ENCODE assay signal across 25 cellular contexts in genomic region chr5:137148656-137149055, GRCh38.
A peak's percentile ranks its signal among the peaks of the same experiment; 100 is the strongest.
DNase-seq lines count a peak whose midpoint lies in the region; ATAC-seq, FAIRE-seq and TF ChIP-seq lines count a peak whose summit lies in the region.
"Had no signal": no experiment of that assay in that cellular context is flagged by ENCODE, and none has a peak within 500 bp of the region (broad histone marks: within the 10 kb centered on the region; RNA-seq: fewer than 3 reads in every experiment).

No MANE protein-coding gene starts in this region.

- H3K56ac ChIP-seq in mesendoderm (ENCODE audit: low read length), result no peak overlapping the region

- H2BK5ac ChIP-seq in mesendoderm (ENCODE audit: low read length), result no peak overlapping the region

- H3K9me3 ChIP-seq in Loucy (ENCODE audit: insufficient read depth, low read depth, low read length), result no peaks in the 10 kb centered on the region
- no peaks in the 10 kb centered on the region for H3K9me3 ChIP-seq in astrocyte (ENCODE audit: insufficient read depth, low read depth, low read length)
- no peaks in the 10 kb centered on the region for H3K9me3 ChIP-seq in skeletal muscle satellite cell (replicated peaks; ENCODE audit: low read length)
- H3K9me3 ChIP-seq: A549, Caco-2, HAP-1 had no signal

- TF ChIP-seq POLR2A in H54 (IDR thresholded peaks at IDR 0.05; ENCODE audit: low read depth, low read length), result no peak

- H3K23ac ChIP-seq in mesendoderm (ENCODE audit: low read length), result no peak overlapping the region

- H3K18ac ChIP-seq in mesendoderm (ENCODE audit: low read length), result no peak overlapping the region

- DNase-seq in astrocyte (ENCODE audit: low read depth), result no peak
- DNase-seq in mesendoderm, result peak; percentile 43
- no peak for DNase-seq in GOT3 (lab: John Stamatoyannopoulos, UW)
- no peak for DNase-seq in H54 (ENCODE audit: insufficient read length, low spot score)
- DNase-seq: C1 segment of cervical spinal cord; Caco-2; CD8-positive, alpha-beta T cell; GM23248; HFFc6; NCI-H1048; NCI-H1694 treated with DMSO at 0.1 percent for 48 hours; NCI-H2081 treated with DMSO at 0.1 percent for 48 hours; NCI-H2171; NCI-H226; NCI-H510A; SIG-M5; SW 1271 had no signal

- ATAC-seq in SK-N-SH treated with all-trans-retinoic acid at 6 μM for 48 hours, result no peak
- ATAC-seq: A549; CD8-positive, alpha-beta T cell had no signal

- H3K27ac ChIP-seq in astrocyte (ENCODE audit: low read depth, low read length) (peak overlapping the region; percentile 9), mesendoderm (ENCODE audit: low read depth, low read length) (no peak overlapping the region)
- H3K27ac ChIP-seq: A549, GM23248, SK-N-MC had no signal

- no peak overlapping the region for H3K4ac ChIP-seq in mesendoderm (ENCODE audit: low read depth, low read length)

- H3K9ac ChIP-seq in Loucy (ENCODE audit: low read depth, low read length, poor library complexity, severe bottlenecking) (no peak overlapping the region), astrocyte (ENCODE audit: low read length) (peak overlapping the region; percentile 25), mesendoderm (ENCODE audit: low read length) (no peak overlapping the region), skeletal muscle satellite cell (ENCODE audit: low read depth, low read length) (no peak overlapping the region)
- H3K9ac ChIP-seq: GM23248 had no signal

- no peaks in the 10 kb centered on the region for H3K9me2 ChIP-seq in Loucy (replicated peaks; ENCODE audit: low read depth, low read length)

- no peak overlapping the region for H3K4me3 Mint-ChIP-seq in astrocyte (ENCODE audit: unreplicated experiment)
- H3K4me3 Mint-ChIP-seq: CD8-positive, alpha-beta T cell; HFFc6 had no signal

- no peaks in the 10 kb centered on the region for H3F3A ChIP-seq in Loucy (ENCODE audit: low read depth)

- H3K4me2 ChIP-seq in Loucy (ENCODE audit: low read depth, low read length, poor library complexity, severe bottlenecking), result peak overlapping the region; percentile 22
- peak overlapping the region; percentile 1 for H3K4me2 ChIP-seq in astrocyte (ENCODE audit: low read length)
- no peak overlapping the region for H3K4me2 ChIP-seq in mesendoderm (ENCODE audit: low read length)
- peak overlapping the region; percentile 17 for H3K4me2 ChIP-seq in skeletal muscle satellite cell (ENCODE audit: low read length)
- H3K4me2 ChIP-seq: A549 had no signal

- no peak overlapping the region for H2AK5ac ChIP-seq in mesendoderm (ENCODE audit: low read length)

- no peaks in the 10 kb centered on the region for H3K79me1 ChIP-seq in mesendoderm (ENCODE audit: low read length)

- H2BK15ac ChIP-seq in mesendoderm (replicated peaks; ENCODE audit: low read depth), result no peak overlapping the region

- H3K4me1 Mint-ChIP-seq in astrocyte (ENCODE audit: low read depth, unreplicated experiment), result peaks cover 25% of the 10 kb centered on the region

- H2AFZ ChIP-seq in Loucy (ENCODE audit: low read length) (no peak overlapping the region), astrocyte (ENCODE audit: low read depth, low read length) (no peak overlapping the region)
- H2AFZ ChIP-seq: GM23248 had no signal

- H4K5ac ChIP-seq in mesendoderm (ENCODE audit: low read length), result no peak overlapping the region

- H3K27me3 ChIP-seq in Loucy (ENCODE audit: insufficient read depth, low read length, poor library complexity, severe bottlenecking) (no peaks in the 10 kb centered on the region), astrocyte (ENCODE audit: insufficient read depth, low read length) (no peaks in the 10 kb centered on the region), mesendoderm (ENCODE audit: insufficient read depth, low read length, poor library complexity) (no peaks in the 10 kb centered on the region), skeletal muscle satellite cell (ENCODE audit: control insufficient read depth, insufficient read depth, low read length) (no peaks in the 10 kb centered on the region)

- no peak overlapping the region for H4K8ac ChIP-seq in mesendoderm (ENCODE audit: low read depth, low read length)

- H3K36me3 ChIP-seq in Loucy (ENCODE audit: insufficient read depth, low read length) (no peaks in the 10 kb centered on the region), astrocyte (ENCODE audit: insufficient read depth, low read length) (no peaks in the 10 kb centered on the region), mesendoderm (ENCODE audit: control insufficient read depth, insufficient read depth, low read length) (no peaks in the 10 kb centered on the region), skeletal muscle satellite cell (ENCODE audit: insufficient read depth, low read length) (no peaks in the 10 kb centered on the region)
- H3K36me3 ChIP-seq: HAP-1 had no signal

- TF ChIP-seq CTCF in Loucy (conservative IDR thresholded peaks at IDR 0.05; ENCODE audit: low read length), result no peak
- no peak for TF ChIP-seq CTCF in astrocyte (IDR thresholded peaks at IDR 0.05; ENCODE audit: insufficient read depth, low read depth, low read length)

- H3K79me2 ChIP-seq in Loucy (ENCODE audit: insufficient read depth, low read length) (no peaks in the 10 kb centered on the region), astrocyte (ENCODE audit: insufficient read depth, low read length) (peaks cover 8% of the 10 kb centered on the region), mesendoderm (ENCODE audit: control insufficient read depth, insufficient read depth, low read length) (no peaks in the 10 kb centered on the region)

- H2BK120ac ChIP-seq in mesendoderm (ENCODE audit: low read depth, low read length), result no peak overlapping the region

- H4K20me1 ChIP-seq in Loucy (ENCODE audit: insufficient read depth, low read length, poor library complexity, severe bottlenecking) (no peaks in the 10 kb centered on the region), astrocyte (ENCODE audit: insufficient read depth, low read length) (peaks cover 8% of the 10 kb centered on the region)

- no peak overlapping the region for H3K27ac Mint-ChIP-seq in astrocyte (ENCODE audit: unreplicated experiment)
- H3K27ac Mint-ChIP-seq: CD8-positive, alpha-beta T cell had no signal

- FAIRE-seq in astrocyte (lab: Jason Lieb, UNC) (no peak), H54 (lab: Jason Lieb, UNC) (no peak)
- FAIRE-seq: A549, HTR-8/SVneo, RCC 7860 had no signal

- H3K4me1 ChIP-seq in Loucy (ENCODE audit: insufficient read depth, low read length, poor library complexity, severe bottlenecking) (peaks cover 8% of the 10 kb centered on the region), astrocyte (ENCODE audit: insufficient read depth, low read length) (peaks cover 48% of the 10 kb centered on the region), mesendoderm (ENCODE audit: control insufficient read depth, low read depth, low read length) (peaks cover 10% of the 10 kb centered on the region), skeletal muscle satellite cell (ENCODE audit: control insufficient read depth, insufficient read depth, low read length) (peaks cover 42% of the 10 kb centered on the region)
- H3K4me1 ChIP-seq: Caco-2 had no signal

- H3K9me3 Mint-ChIP-seq in astrocyte (ENCODE audit: unreplicated experiment), result no peaks in the 10 kb centered on the region
- H3K9me3 Mint-ChIP-seq: CD8-positive, alpha-beta T cell; HFFc6 had no signal

- H3K27me3 Mint-ChIP-seq in astrocyte (ENCODE audit: low read depth, unreplicated experiment), result peaks cover 3% of the 10 kb centered on the region

- no peak overlapping the region for H3K4me3 ChIP-seq in Loucy (ENCODE audit: low read length, poor library complexity, severe bottlenecking)
- H3K4me3 ChIP-seq in astrocyte (ENCODE audit: insufficient read depth, low read depth, low read length), result no peak overlapping the region
- H3K4me3 ChIP-seq in mesendoderm (ENCODE audit: low read length), result no peak overlapping the region
- H3K4me3 ChIP-seq in skeletal muscle satellite cell (ENCODE audit: low read length), result no peak overlapping the region
- H3K4me3 ChIP-seq: A549, GM23248, HAP-1, SK-N-MC had no signal

- no peaks in the 10 kb centered on the region for H3K36me3 Mint-ChIP-seq in astrocyte (ENCODE audit: low read depth, unreplicated experiment)
- H3K36me3 Mint-ChIP-seq: CD8-positive, alpha-beta T cell had no signal

- WGBS in mesendoderm (ENCODE audit: extremely low coverage, insufficient coverage, low lambda C conversion rate), result no CpG with 5 or more reads among the region's 2 CpGs

TF ChIP-seq in SK-N-SH treated with all-trans-retinoic acid at 6 μM for 48 hours, 23 proteins besides CTCF, POLR2A, EP300 and RAD21:
- TF ChIP-seq GLIS3 (CRISPR knock-in tag; IDR thresholded peaks at IDR 0.05) (no peak), ISL1 (CRISPR knock-in tag; IDR thresholded peaks at IDR 0.05) (no peak), TOX (CRISPR knock-in tag; IDR thresholded peaks at IDR 0.05; ENCODE audit: borderline replicate concordance) (no peak), CREB5 (CRISPR knock-in tag; IDR thresholded peaks at IDR 0.05; ENCODE audit: low read depth) (no peak), ESRRG (CRISPR knock-in tag; IDR thresholded peaks at IDR 0.05) (no peak)
